1 cellular context compared by ENCODE assay signal in genomic region chr1:163076446-163076845, GRCh38.
A peak's percentile ranks its signal among the peaks of the same experiment; 100 is the strongest.
TF ChIP-seq lines count a peak whose summit lies in the region.

No MANE protein-coding gene starts in this region.

TF ChIP-seq in IMR-90, 13 proteins besides CTCF, POLR2A, EP300 and RAD21:
- TF ChIP-seq BHLHE40 (IDR thresholded peaks at IDR 0.05; ENCODE audit: low read depth, low read length) (no peak), CEBPB (IDR thresholded peaks at IDR 0.05; ENCODE audit: low read depth, low read length) (0 out of 2 replicates have a peak, but pooled peaks have one; percentile 15)
